In the genomic region with DNA sequence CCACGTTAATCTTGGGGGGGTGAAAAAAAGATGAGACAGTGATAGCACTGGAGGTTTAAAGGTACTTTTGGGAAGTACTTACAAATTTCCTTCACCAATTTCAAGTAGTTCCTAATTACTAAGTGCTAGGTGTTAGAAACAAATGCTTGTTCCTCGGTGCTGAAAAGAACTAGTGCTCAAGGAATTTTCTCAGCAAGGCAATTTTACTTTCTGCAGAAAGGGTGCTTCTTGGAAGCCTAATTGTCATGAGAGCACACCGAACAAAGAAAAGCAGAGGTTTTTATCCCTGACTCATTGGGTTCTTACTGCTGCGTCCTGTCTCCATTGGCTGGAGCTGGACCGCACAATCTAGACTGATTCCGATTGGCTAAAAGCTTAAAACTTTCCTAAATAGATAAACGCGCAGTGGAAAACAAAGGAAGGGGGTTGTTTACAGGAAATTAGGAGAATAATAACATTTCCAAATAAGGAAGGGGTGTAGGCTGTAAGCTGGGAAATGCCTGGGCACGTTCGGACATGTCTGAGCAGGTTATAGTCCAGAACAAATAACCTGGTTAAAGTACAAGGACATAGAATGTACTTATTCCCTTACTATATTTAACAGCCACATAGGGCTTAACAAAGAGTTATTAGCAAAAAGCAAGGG, we compare ENCODE assay signal across 12 cellular contexts. TPM values are rescaled to one million over a fixed set of nuclear protein-coding genes. Genes with fewer than 3 reads are reported as not detected.
DNase-seq lines count a peak whose midpoint lies in the region; ATAC-seq and TF ChIP-seq lines count a peak whose summit lies in the region.
"Had no signal": no experiment of that assay in that cellular context is flagged by ENCODE, and none has a peak within 500 bp of the region (broad histone marks: within the 10 kb centered on the region; RNA-seq: fewer than 3 reads in every experiment).

No MANE protein-coding gene starts in this region.

- H3K4me3 ChIP-seq in PC-3 (ENCODE audit: low read length) (peak overlapping the region; percentile 40; the same call in 1 of the 2 replicates), fibroblast of mammary gland (ENCODE audit: control insufficient read depth, low read depth, low read length) (no peak overlapping the region), right atrium auricular region (no peak overlapping the region)

- no peak overlapping the region for H3K9ac ChIP-seq in PC-3 (ENCODE audit: low read length)

- no peak overlapping the region for H3K4me3 Mint-ChIP-seq in activated naive CD4-positive, alpha-beta T cell treated with anti-CD3 and anti-CD28 coated beads, Interleukin-2, amount 50 U/mL, for 24 hours
- H3K4me3 Mint-ChIP-seq: activated naive CD8-positive, alpha-beta T cell treated with anti-CD3 and anti-CD28 coated beads, Interleukin-2, amount 10 ng/mL, durations not matched to agents 7 days and 5 days; CD8-positive, alpha-beta memory T cell had no signal

- POLR2A ChIA-PET in PC-3 (lab: Charles Lee; ENCODE audit: unreplicated experiment), result no interaction called here

- peak overlapping the region; percentile 70 for H3K27ac Mint-ChIP-seq in activated naive CD4-positive, alpha-beta T cell treated with anti-CD3 and anti-CD28 coated beads, Interleukin-2, amount 50 U/mL, for 24 hours
- H3K27ac Mint-ChIP-seq: activated naive CD8-positive, alpha-beta T cell treated with anti-CD3 and anti-CD28 coated beads, Interleukin-2, amount 10 ng/mL, durations not matched to agents 7 days and 5 days had no signal

- H3K27me3 ChIP-seq in PC-3 (ENCODE audit: low read length) (no peaks in the 10 kb centered on the region), right atrium auricular region (no peaks in the 10 kb centered on the region)

- no peaks in the 10 kb centered on the region for H3K9me2 ChIP-seq in PC-3 (replicated peaks; ENCODE audit: low read length)

- no peak for ATAC-seq in PC-3

- DNase-seq in activated naive CD4-positive, alpha-beta T cell treated with Interleukin-2 at 50 U/mL for 16 hours, result no peak
- peak; percentile 23 for DNase-seq in PC-3
- peak; percentile 12 for DNase-seq in fibroblast of mammary gland (ENCODE audit: low read depth)
- DNase-seq in C1 segment of cervical spinal cord (lab: John Stamatoyannopoulos, UW), result no peak
- no peak for DNase-seq in activated CD4-positive, CD25-positive, alpha-beta regulatory T cell treated with anti-CD3 and anti-CD28 coated beads, Interleukin-2, amount 50 U/mL, for 72 hours
- DNase-seq in right atrium auricular region (ENCODE audit: low spot score), result no peak
- DNase-seq: activated naive CD8-positive, alpha-beta T cell treated with anti-CD3 and anti-CD28 coated beads, Interleukin-2, amount 10 ng/mL, durations not matched to agents 7 days and 5 days; CD8-positive, alpha-beta memory T cell; effector CD4-positive, alpha-beta T cell; NCI-H1930 had no signal

- peaks cover 59% of the 10 kb centered on the region for H3K36me3 Mint-ChIP-seq in activated naive CD4-positive, alpha-beta T cell treated with anti-CD3 and anti-CD28 coated beads, Interleukin-2, amount 50 U/mL, for 24 hours

- no peaks in the 10 kb centered on the region for H3K79me2 ChIP-seq in PC-3 (ENCODE audit: low read length)

- H3K36me3 ChIP-seq in PC-3 (ENCODE audit: low read depth, low read length) (peaks cover 86% of the 10 kb centered on the region), right atrium auricular region (peaks cover 86% of the 10 kb centered on the region)

- H3K4me1 Mint-ChIP-seq in activated naive CD4-positive, alpha-beta T cell treated with anti-CD3 and anti-CD28 coated beads, Interleukin-2, amount 50 U/mL, for 24 hours, result peaks cover 4% of the 10 kb centered on the region

- peaks cover 9% of the 10 kb centered on the region for H3K9me3 Mint-ChIP-seq in activated naive CD4-positive, alpha-beta T cell treated with anti-CD3 and anti-CD28 coated beads, Interleukin-2, amount 50 U/mL, for 24 hours

- no peak for TF ChIP-seq CTCF in PC-3 (conservative IDR thresholded peaks at IDR 0.05; ENCODE audit: low read depth, low read length)
- TF ChIP-seq CTCF in fibroblast of mammary gland (conservative IDR thresholded peaks at IDR 0.05; ENCODE audit: control insufficient read depth, insufficient read depth, low read depth, low read length), result no peak
- no peak for TF ChIP-seq CTCF in right atrium auricular region (IDR thresholded peaks at IDR 0.05)

- no peaks in the 10 kb centered on the region for H3K27me3 Mint-ChIP-seq in activated naive CD4-positive, alpha-beta T cell treated with anti-CD3 and anti-CD28 coated beads, Interleukin-2, amount 50 U/mL, for 24 hours
- H3K27me3 Mint-ChIP-seq: activated naive CD8-positive, alpha-beta T cell treated with anti-CD3 and anti-CD28 coated beads, Interleukin-2, amount 10 ng/mL, durations not matched to agents 7 days and 5 days had no signal

- H2AFZ ChIP-seq in PC-3 (ENCODE audit: low read length), result no peak overlapping the region

- CTCF ChIA-PET in PC-3 (lab: Charles Lee), result no interaction called here

- intact Hi-C loops in PC-3 (cut with micrococcal nuclease), result no loop called here

- peaks cover under 1% of the 10 kb centered on the region for H3F3A ChIP-seq in PC-3 (ENCODE audit: low read length, unreplicated experiment)

- no peaks in the 10 kb centered on the region for H4K20me1 ChIP-seq in PC-3 (ENCODE audit: low read length)

- H3K4me1 ChIP-seq in PC-3 (ENCODE audit: insufficient read depth, low read length) (no peaks in the 10 kb centered on the region), right atrium auricular region (no peaks in the 10 kb centered on the region)

- no peak overlapping the region for H3K4me2 ChIP-seq in PC-3 (ENCODE audit: low read length)

- BruUV-seq in PC-3 (replicated peaks; lab: Mats Ljungman, UMichigan), result no TSS peak

- H3K9me3 ChIP-seq in PC-3 (ENCODE audit: low read length) (peaks cover 29% of the 10 kb centered on the region), right atrium auricular region (peaks cover 10 to 26% of the 10 kb centered on the region in 2 donors)

- no peak overlapping the region for H3K27ac ChIP-seq in PC-3 (ENCODE audit: low read length)
- H3K27ac ChIP-seq in temporal lobe (ENCODE audit: low read depth, low read length), result peak overlapping the region; percentile 5
- no peak overlapping the region for H3K27ac ChIP-seq in right atrium auricular region

RNA-seq across cellular contexts. Expression of a gene that starts 49.6 kb away (rescaled TPM):
- 42.7 and 50.6 TPM in 2 replicates for total RNA-seq in PC-3 (2014; rRNA removed)
- 93.4 TPM for total RNA-seq in temporal lobe
- 10 to 100 TPM; 31.1 to 37.9 TPM for total RNA-seq in right atrium auricular region

Comparison
In these comparisons a context has a peak if more than half of its experiments do, and no peak if none do; other contexts are left out.
1. DNase-seq: peak in PC-3 (single experiment) and fibroblast of mammary gland (single experiment); none in activated naive CD4-positive, alpha-beta T cell treated with Interleukin-2 at 50 U/mL for 16 hours (single experiment), C1 segment of cervical spinal cord (0 of 14), activated CD4-positive, CD25-positive, alpha-beta regulatory T cell treated with anti-CD3 and anti-CD28 coated beads, Interleukin-2, amount 50 U/mL, for 72 hours (single experiment) and right atrium auricular region (single experiment).